In genomic region chr10:43200538-43201390, GRCh38 we compare ENCODE assay signal across 16 cellular contexts.
A peak's percentile ranks its signal among the peaks of the same experiment; 100 is the strongest.
DNase-seq lines count a peak whose midpoint lies in the region; ATAC-seq and TF ChIP-seq lines count a peak whose summit lies in the region.
"Had no signal": no experiment of that assay in that cellular context is flagged by ENCODE, and none has a peak within 500 bp of the region (broad histone marks: within the 10 kb centered on the region; RNA-seq: fewer than 3 reads in every experiment).

No MANE protein-coding gene starts in this region.

- no peaks in the 10 kb centered on the region for H3K27me3 ChIP-seq in lower lobe of right lung (ENCODE audit: low read depth)
- H3K27me3 ChIP-seq: Peyer's patch had no signal

- no peaks in the 10 kb centered on the region for H3K36me3 Mint-ChIP-seq in activated naive CD8-positive, alpha-beta T cell treated with anti-CD3 and anti-CD28 coated beads, Interleukin-2, amount 10 ng/mL, durations not matched to agents 7 days and 5 days
- no peaks in the 10 kb centered on the region for H3K36me3 Mint-ChIP-seq in activated naive CD8-positive, alpha-beta T cell treated with anti-CD3 and anti-CD28 coated beads, Interleukin-2, amount 50 U/mL, for 24 hours (ENCODE audit: low read depth)
- H3K36me3 Mint-ChIP-seq in WTC11: peaks cover 37% of the 10 kb centered on the region
- no peaks in the 10 kb centered on the region for H3K36me3 Mint-ChIP-seq in type B pancreatic cell
- H3K36me3 Mint-ChIP-seq in activated T-helper 1 cell treated with anti-CD3 and anti-CD28 coated beads, Interleukin-12 subunit alpha, Interleukin-12 subunit beta, Interleukin-2, Interleukin-4 antibody, amounts not matched to agents 30 ng/mL and 10 ng/mL and 1 ng/mL, durations not matched to agents 14 hours and 24 hours and 36 hours (ENCODE audit: low read depth): no peaks in the 10 kb centered on the region

- intact Hi-C loops in lower lobe of right lung (cut with DNase I): no loop called here
- intact Hi-C loops in activated T-helper 1 cell treated with anti-CD3 and anti-CD28 coated beads, Interleukin-12 subunit alpha, Interleukin-12 subunit beta, Interleukin-2, Interleukin-4 antibody, amounts not matched to agents 30 ng/mL and 10 ng/mL and 1 ng/mL, durations not matched to agents 14 hours and 24 hours and 36 hours (cut with micrococcal nuclease): loop anchor here (5.0 kb wide), 2 partner anchors 78 to 123 kb away; partner anchors contain the start of gene RET

- peaks cover 2% of the 10 kb centered on the region for H3K4me1 Mint-ChIP-seq in activated naive CD8-positive, alpha-beta T cell treated with anti-CD3 and anti-CD28 coated beads, Interleukin-2, amount 10 ng/mL, durations not matched to agents 7 days and 5 days
- peaks cover 3% of the 10 kb centered on the region for H3K4me1 Mint-ChIP-seq in activated naive CD8-positive, alpha-beta T cell treated with anti-CD3 and anti-CD28 coated beads, Interleukin-2, amount 50 U/mL, for 24 hours
- H3K4me1 Mint-ChIP-seq in WTC11: 0 out of 2 replicates have a peak, but pooled peaks cover 4% of the 10 kb centered on the region
- no peaks in the 10 kb centered on the region for H3K4me1 Mint-ChIP-seq in type B pancreatic cell (ENCODE audit: unreplicated experiment)
- no peaks in the 10 kb centered on the region for H3K4me1 Mint-ChIP-seq in activated T-helper 1 cell treated with anti-CD3 and anti-CD28 coated beads, Interleukin-12 subunit alpha, Interleukin-12 subunit beta, Interleukin-2, Interleukin-4 antibody, amounts not matched to agents 30 ng/mL and 10 ng/mL and 1 ng/mL, durations not matched to agents 14 hours and 24 hours and 36 hours (ENCODE audit: low read depth)

- peak; percentile 30 for DNase-seq in activated naive CD8-positive, alpha-beta T cell treated with anti-CD3 and anti-CD28 coated beads, Interleukin-2, amount 10 ng/mL, durations not matched to agents 7 days and 5 days
- DNase-seq in activated naive CD8-positive, alpha-beta T cell treated with anti-CD3 and anti-CD28 coated beads, Interleukin-2, amount 50 U/mL, for 24 hours: no peak
- no peak for DNase-seq in WTC11 (ENCODE audit: low spot score)
- DNase-seq in lower lobe of right lung: peak; percentile 40
- DNase-seq in type B pancreatic cell (ENCODE audit: extremely low spot score, unreplicated experiment): no peak
- no peak for DNase-seq in NCI-H526 (lab: John Stamatoyannopoulos, UW)
- DNase-seq in NCI-H1930 (lab: John Stamatoyannopoulos, UW): no peak
- DNase-seq in activated T-helper 1 cell treated with anti-CD3 and anti-CD28 coated beads, Interleukin-12 subunit alpha, Interleukin-12 subunit beta, Interleukin-2, Interleukin-4 antibody, amounts not matched to agents 30 ng/mL and 10 ng/mL and 1 ng/mL, durations not matched to agents 14 hours and 24 hours and 36 hours (ENCODE audit: low spot score): no peak
- DNase-seq: activated naive CD4-positive, alpha-beta T cell treated with anti-CD3 and anti-CD28 coated beads for 36 hours; effector CD4-positive, alpha-beta T cell; GOT3; hippocampal formation; NCI-H1092 treated with DMSO at 0.1 percent for 48 hours had no signal

- no peak for ATAC-seq in activated naive CD8-positive, alpha-beta T cell treated with anti-CD3 and anti-CD28 coated beads, Interleukin-2, amount 10 ng/mL, durations not matched to agents 7 days and 5 days (ENCODE audit: low read depth)
- ATAC-seq in activated naive CD8-positive, alpha-beta T cell treated with anti-CD3 and anti-CD28 coated beads, Interleukin-2, amount 50 U/mL, for 24 hours: no peak
- ATAC-seq in WTC11 (no peak), lower lobe of right lung (no peak)

- H3K4me1 ChIP-seq in lower lobe of right lung: peaks cover 11% of the 10 kb centered on the region
- H3K4me1 ChIP-seq: Caco-2 had no signal

- H3K27ac Mint-ChIP-seq in activated naive CD8-positive, alpha-beta T cell treated with anti-CD3 and anti-CD28 coated beads, Interleukin-2, amount 10 ng/mL, durations not matched to agents 7 days and 5 days: no peak overlapping the region
- H3K27ac Mint-ChIP-seq in activated naive CD8-positive, alpha-beta T cell treated with anti-CD3 and anti-CD28 coated beads, Interleukin-2, amount 50 U/mL, for 24 hours: no peak overlapping the region
- no peak overlapping the region for H3K27ac Mint-ChIP-seq in WTC11
- no peak overlapping the region for H3K27ac Mint-ChIP-seq in type B pancreatic cell
- no peak overlapping the region for H3K27ac Mint-ChIP-seq in activated T-helper 1 cell treated with anti-CD3 and anti-CD28 coated beads, Interleukin-12 subunit alpha, Interleukin-12 subunit beta, Interleukin-2, Interleukin-4 antibody, amounts not matched to agents 30 ng/mL and 10 ng/mL and 1 ng/mL, durations not matched to agents 14 hours and 24 hours and 36 hours
- H3K27ac Mint-ChIP-seq: activated naive CD4-positive, alpha-beta T cell treated with anti-CD3 and anti-CD28 coated beads for 36 hours had no signal

- H3K36me3 ChIP-seq in lower lobe of right lung: no peaks in the 10 kb centered on the region
- H3K36me3 ChIP-seq: Peyer's patch had no signal

- TF ChIP-seq CTCF in WTC11 (IDR thresholded peaks at IDR 0.05): no peak
- no peak for TF ChIP-seq CTCF in lower lobe of right lung (IDR thresholded peaks at IDR 0.05)
- no peak for TF ChIP-seq CTCF in type B pancreatic cell (conservative IDR thresholded peaks at IDR 0.05)

- no peak overlapping the region for H3K4me3 Mint-ChIP-seq in activated naive CD8-positive, alpha-beta T cell treated with anti-CD3 and anti-CD28 coated beads, Interleukin-2, amount 10 ng/mL, durations not matched to agents 7 days and 5 days
- no peak overlapping the region for H3K4me3 Mint-ChIP-seq in activated naive CD8-positive, alpha-beta T cell treated with anti-CD3 and anti-CD28 coated beads, Interleukin-2, amount 50 U/mL, for 24 hours
- H3K4me3 Mint-ChIP-seq in WTC11 (no peak overlapping the region), type B pancreatic cell (peak overlapping the region; percentile 51)
- no peak overlapping the region for H3K4me3 Mint-ChIP-seq in activated T-helper 1 cell treated with anti-CD3 and anti-CD28 coated beads, Interleukin-12 subunit alpha, Interleukin-12 subunit beta, Interleukin-2, Interleukin-4 antibody, amounts not matched to agents 30 ng/mL and 10 ng/mL and 1 ng/mL, durations not matched to agents 14 hours and 24 hours and 36 hours
- H3K4me3 Mint-ChIP-seq: activated naive CD4-positive, alpha-beta T cell treated with anti-CD3 and anti-CD28 coated beads for 36 hours had no signal

- POLR2A ChIA-PET in activated naive CD8-positive, alpha-beta T cell treated with anti-CD3 and anti-CD28 coated beads, Interleukin-2, amount 10 ng/mL, durations not matched to agents 7 days and 5 days (lab: Charles Lee): interaction anchor here (1.3 to 1.5 kb wide), 2 partner anchors 62 to 79 kb away, joined by 5 to 7 read pairs; partner anchors contain the start of gene CSGALNACT2
- POLR2A ChIA-PET in WTC11 (lab: Charles Lee): no interaction called here

- no peak overlapping the region for H3K4me3 ChIP-seq in lower lobe of right lung
- H3K4me3 ChIP-seq: Peyer's patch had no signal

- H3K27me3 Mint-ChIP-seq in activated naive CD8-positive, alpha-beta T cell treated with anti-CD3 and anti-CD28 coated beads, Interleukin-2, amount 10 ng/mL, durations not matched to agents 7 days and 5 days: no peaks in the 10 kb centered on the region
- no peaks in the 10 kb centered on the region for H3K27me3 Mint-ChIP-seq in activated naive CD8-positive, alpha-beta T cell treated with anti-CD3 and anti-CD28 coated beads, Interleukin-2, amount 50 U/mL, for 24 hours
- H3K27me3 Mint-ChIP-seq in WTC11 (ENCODE audit: low read depth): no peaks in the 10 kb centered on the region
- no peaks in the 10 kb centered on the region for H3K27me3 Mint-ChIP-seq in type B pancreatic cell
- no peaks in the 10 kb centered on the region for H3K27me3 Mint-ChIP-seq in activated T-helper 1 cell treated with anti-CD3 and anti-CD28 coated beads, Interleukin-12 subunit alpha, Interleukin-12 subunit beta, Interleukin-2, Interleukin-4 antibody, amounts not matched to agents 30 ng/mL and 10 ng/mL and 1 ng/mL, durations not matched to agents 14 hours and 24 hours and 36 hours (ENCODE audit: insufficient read depth)

- H3K9me3 ChIP-seq in lower lobe of right lung: no peaks in the 10 kb centered on the region
- H3K9me3 ChIP-seq: Caco-2, Peyer's patch had no signal

- CTCF ChIA-PET in WTC11 (lab: Charles Lee): interaction anchor here (3.1 to 5.1 kb wide), 4 partner anchors 8 to 54 kb away, joined by 36 to 63 read pairs (median 46); no protein-coding TSS in a partner anchor

- no peak overlapping the region for H3K27ac ChIP-seq in lower lobe of right lung
- H3K27ac ChIP-seq: KMS-11, Peyer's patch had no signal

- no peaks in the 10 kb centered on the region for H3K9me3 Mint-ChIP-seq in activated naive CD8-positive, alpha-beta T cell treated with anti-CD3 and anti-CD28 coated beads, Interleukin-2, amount 10 ng/mL, durations not matched to agents 7 days and 5 days
- no peaks in the 10 kb centered on the region for H3K9me3 Mint-ChIP-seq in activated naive CD8-positive, alpha-beta T cell treated with anti-CD3 and anti-CD28 coated beads, Interleukin-2, amount 50 U/mL, for 24 hours
- H3K9me3 Mint-ChIP-seq in WTC11 (no peaks in the 10 kb centered on the region), type B pancreatic cell (no peaks in the 10 kb centered on the region)
- no peaks in the 10 kb centered on the region for H3K9me3 Mint-ChIP-seq in activated T-helper 1 cell treated with anti-CD3 and anti-CD28 coated beads, Interleukin-12 subunit alpha, Interleukin-12 subunit beta, Interleukin-2, Interleukin-4 antibody, amounts not matched to agents 30 ng/mL and 10 ng/mL and 1 ng/mL, durations not matched to agents 14 hours and 24 hours and 36 hours
- H3K9me3 Mint-ChIP-seq: activated naive CD4-positive, alpha-beta T cell treated with anti-CD3 and anti-CD28 coated beads for 36 hours had no signal

TF ChIP-seq in WTC11, 78 proteins besides CTCF, POLR2A, EP300 and RAD21:
- TF ChIP-seq ATF3 (CRISPR knock-in tag; conservative IDR thresholded peaks at IDR 0.05) (0 out of 2 replicates have a peak, but pooled peaks have one; percentile 20), PREB (CRISPR knock-in tag; IDR thresholded peaks at IDR 0.05; ENCODE audit: borderline replicate concordance) (no peak)

Comparison
In these comparisons a context has a peak if more than half of its experiments do, and no peak if none do; other contexts are left out.
1. DNase-seq: peak in activated naive CD8-positive, alpha-beta T cell treated with anti-CD3 and anti-CD28 coated beads, Interleukin-2, amount 10 ng/mL, durations not matched to agents 7 days and 5 days (single experiment) and lower lobe of right lung (single experiment); none in activated naive CD8-positive, alpha-beta T cell treated with anti-CD3 and anti-CD28 coated beads, Interleukin-2, amount 50 U/mL, for 24 hours (single experiment), WTC11 (single experiment), type B pancreatic cell (single experiment), NCI-H526 (0 of 2), NCI-H1930 (0 of 2) and activated T-helper 1 cell treated with anti-CD3 and anti-CD28 coated beads, Interleukin-12 subunit alpha, Interleukin-12 subunit beta, Interleukin-2, Interleukin-4 antibody, amounts not matched to agents 30 ng/mL and 10 ng/mL and 1 ng/mL, durations not matched to agents 14 hours and 24 hours and 36 hours (single experiment).